In genomic region chr2:196268022-196268421, GRCh38 we compare ENCODE assay signal across 1 cellular context.
TF ChIP-seq lines count a peak whose summit lies in the region.

No MANE protein-coding gene starts in this region.

TF ChIP-seq in SK-N-SH, 30 proteins besides CTCF, POLR2A, EP300 and RAD21 (continued from another document):
- TF ChIP-seq EZH2phosphoT487 (IDR thresholded peaks at IDR 0.05; ENCODE audit: borderline replicate concordance, low read depth) (no peak), RCOR1 (IDR thresholded peaks at IDR 0.05; ENCODE audit: low read length) (no peak), GATA2 (CRISPR knock-in tag; IDR thresholded peaks at IDR 0.05) (no peak), USF2 (IDR thresholded peaks at IDR 0.05; ENCODE audit: borderline replicate concordance, low read depth, low read length) (no peak), FOXJ3 (CRISPR knock-in tag; IDR thresholded peaks at IDR 0.05) (no peak), USF1 (IDR thresholded peaks at IDR 0.05; ENCODE audit: borderline replicate concordance, low read depth) (no peak)
